Comparison of ENCODE assay signal across 18 cellular contexts in genomic region chr16:59540621-59541020, GRCh38.
"Had no signal": no experiment of that assay in that cellular context is flagged by ENCODE, and none has a peak within 500 bp of the region (broad histone marks: within the 10 kb centered on the region; RNA-seq: fewer than 3 reads in every experiment).

No MANE protein-coding gene starts in this region.

- FAIRE-seq: islet of Langerhans, pancreas, TTC549 had no signal

- H3K4me3 ChIP-seq: gastrocnemius medialis, heart right ventricle, lung, pancreas, tibial artery had no signal

- H3K9me3 ChIP-seq: gastrocnemius medialis, pancreas, tibial artery had no signal

- DNase-seq: activated B cell treated with CpG ODN at 0.5 μM for 24 hours; activated CD4-positive, alpha-beta T cell treated with anti-CD3 and anti-CD28 coated beads, Interleukin-2, amount 10 ng/mL, durations not matched to agents 24 days and 14 days; activated CD8-positive, alpha-beta memory T cell treated with anti-CD3 and anti-CD28 coated beads, Interleukin-2, amount 50 U/mL, for 48 hours; activated gamma-delta T cell; activated T-cell treated with anti-CD3 and anti-CD28 coated beads, Interleukin-2, amount 50 U/mL, for 72 hours; cerebellar nuclear complex; gastrocnemius medialis; heart right ventricle; pancreas; stimulated activated CD4-positive, alpha-beta T cell treated with anti-CD3 and anti-CD28 coated beads, Interleukin-4, amount 100 ng/mL, for 1 hour; stimulated activated naive B cell treated with anti-CD40 and anti-IgM and Interleukin-4, amounts not matched to agents 10 μg/mL and 1 μg/mL and 100 μg/mL, for 72 hours; T-helper 17 cell; tibial artery had no signal

- H3K4me1 ChIP-seq: gastrocnemius medialis, heart right ventricle, pancreas, tibial artery had no signal

- H3K36me3 ChIP-seq: gastrocnemius medialis, heart right ventricle, pancreas, tibial artery had no signal

- H3K27ac ChIP-seq: epithelial cell of prostate, gastrocnemius medialis, heart right ventricle, pancreas, tibial artery had no signal

- H3K27me3 ChIP-seq: gastrocnemius medialis, heart right ventricle, pancreas, tibial artery had no signal

- ATAC-seq: activated naive CD4-positive, alpha-beta T cell treated with anti-CD3 and anti-CD28 coated beads, Interleukin-2, amount 50 U/mL, for 72 hours; activated T-cell treated with anti-CD3 and anti-CD28 coated beads, Interleukin-2, amount 50 U/mL, for 72 hours; gastrocnemius medialis; heart right ventricle; pancreas; stimulated activated naive B cell treated with anti-CD40 and anti-IgM and Interleukin-4, amounts not matched to agents 10 μg/mL and 1 μg/mL and 100 μg/mL, for 72 hours; T-helper 17 cell had no signal
